Comparison of ENCODE assay signal across 26 cellular contexts in the genomic region with DNA sequence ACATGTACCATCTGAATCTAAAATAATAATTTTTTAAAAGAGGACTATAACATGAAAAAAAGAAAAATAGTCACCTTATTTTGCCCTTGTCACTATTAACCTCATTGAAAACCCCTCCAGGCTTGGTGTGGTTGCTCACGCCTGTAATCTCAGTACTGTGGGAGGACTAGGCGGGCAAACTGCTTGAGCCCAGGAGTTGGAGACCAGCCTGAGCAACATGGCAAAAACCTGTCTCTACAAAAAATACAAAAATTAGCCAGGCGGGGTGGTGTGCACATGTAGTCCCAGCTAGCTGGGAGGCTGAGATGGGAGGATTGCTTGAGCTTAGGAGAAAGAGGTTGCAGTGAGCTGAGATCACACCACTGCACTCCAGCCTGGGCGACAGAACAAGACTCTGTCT.
A peak's percentile ranks its signal among the peaks of the same experiment; 100 is the strongest.
DNase-seq lines count a peak whose midpoint lies in the region; ATAC-seq and FAIRE-seq lines count a peak whose summit lies in the region.
"Had no signal": no experiment of that assay in that cellular context is flagged by ENCODE, and none has a peak within 500 bp of the region (broad histone marks: within the 10 kb centered on the region; RNA-seq: fewer than 3 reads in every experiment).

No MANE protein-coding gene starts in this region.

- DNase-seq in activated CD8-positive, alpha-beta memory T cell treated with anti-CD3 and anti-CD28 coated beads, Interleukin-2, amount 10 ng/mL, durations not matched to agents 7 days and 5 days: peak; percentile 45
- DNase-seq in activated CD8-positive, alpha-beta memory T cell treated with anti-CD3 and anti-CD28 coated beads, Interleukin-2, amount 50 U/mL, for 48 hours: no peak
- DNase-seq in activated T-helper 1 cell treated with anti-CD3 and anti-CD28 coated beads, Interleukin-12 subunit alpha, Interleukin-12 subunit beta, Interleukin-2, Interleukin-4 antibody, amounts not matched to agents 30 ng/mL and 10 ng/mL and 1 ng/mL, durations not matched to agents 14 hours and 24 hours and 36 hours (ENCODE audit: low spot score): no peak
- DNase-seq in naive thymus-derived CD8-positive, alpha-beta T cell: no peak
- no peak for DNase-seq in SKM-1 treated with dmso at 0.1 percent for 144 hours (lab: John Stamatoyannopoulos, UW; ENCODE audit: unreplicated experiment)
- no peak for DNase-seq in small intestine
- no peak for DNase-seq in UCSD-AML1 (lab: John Stamatoyannopoulos, UW; ENCODE audit: unreplicated experiment)
- DNase-seq: activated effector memory CD4-positive, alpha-beta T cell treated with anti-CD3 and anti-CD28 coated beads, Interleukin-2, amount 50 U/mL, for 16 hours; BE2C; H9; heart left ventricle; left lung; MM.1S; NCI-H1436 treated with DMSO at 0.1 percent for 48 hours; NCI-H510A treated with DMSO at 0.1 percent for 48 hours; PC-9; right cardiac atrium; SHP77 treated with DMSO at 0.1 percent for 48 hours; substantia nigra; uterus had no signal

- peaks cover 2% of the 10 kb centered on the region for H3K36me3 Mint-ChIP-seq in activated CD8-positive, alpha-beta memory T cell treated with anti-CD3 and anti-CD28 coated beads, Interleukin-2, amount 10 ng/mL, durations not matched to agents 7 days and 5 days
- H3K36me3 Mint-ChIP-seq in activated T-helper 1 cell treated with anti-CD3 and anti-CD28 coated beads, Interleukin-12 subunit alpha, Interleukin-12 subunit beta, Interleukin-2, Interleukin-4 antibody, amounts not matched to agents 30 ng/mL and 10 ng/mL and 1 ng/mL, durations not matched to agents 14 hours and 24 hours and 36 hours (ENCODE audit: low read depth): peaks cover 8% of the 10 kb centered on the region
- H3K36me3 Mint-ChIP-seq in naive thymus-derived CD8-positive, alpha-beta T cell: no peaks in the 10 kb centered on the region

- H3K9me3 ChIP-seq in small intestine (ENCODE audit: control insufficient read depth, low read depth): no peaks in the 10 kb centered on the region
- H3K9me3 ChIP-seq: ascending aorta, BE2C, heart left ventricle, left lung, uterus had no signal

- peak overlapping the region; percentile 5 for H3K4me3 Mint-ChIP-seq in activated CD8-positive, alpha-beta memory T cell treated with anti-CD3 and anti-CD28 coated beads, Interleukin-2, amount 10 ng/mL, durations not matched to agents 7 days and 5 days
- peak overlapping the region; percentile 46 for H3K4me3 Mint-ChIP-seq in activated T-helper 1 cell treated with anti-CD3 and anti-CD28 coated beads, Interleukin-12 subunit alpha, Interleukin-12 subunit beta, Interleukin-2, Interleukin-4 antibody, amounts not matched to agents 30 ng/mL and 10 ng/mL and 1 ng/mL, durations not matched to agents 14 hours and 24 hours and 36 hours
- H3K4me3 Mint-ChIP-seq in naive thymus-derived CD8-positive, alpha-beta T cell: peak overlapping the region in 8 of 10 donors; percentile 50 to 71 (median 56)
- H3K4me3 Mint-ChIP-seq: H9, nephron had no signal

- CTCF ChIA-PET in activated CD8-positive, alpha-beta memory T cell treated with anti-CD3 and anti-CD28 coated beads, Interleukin-2, amount 10 ng/mL, durations not matched to agents 7 days and 5 days (lab: Charles Lee): interaction anchor here (1.4 to 2.5 kb wide), 4 partner anchors 9 to 136 kb away, joined by 4 to 16 read pairs (median 10); a partner anchor contains a TSS

- H3K4me1 ChIP-seq in small intestine (ENCODE audit: control insufficient read depth in 2 of 2, insufficient read depth in 1 of 2, low read depth in 1 of 2, low read length in 1 of 2): no peaks in the 10 kb centered on the region
- H3K4me1 ChIP-seq: ascending aorta, BE2C, parathyroid adenoma, uterus had no signal

- ATAC-seq in activated CD8-positive, alpha-beta memory T cell treated with anti-CD3 and anti-CD28 coated beads, Interleukin-2, amount 10 ng/mL, durations not matched to agents 7 days and 5 days: peak; percentile 29
- ATAC-seq in GM21723 (IDR thresholded peaks at IDR 0.05; ENCODE audit: unreplicated experiment): peak; percentile 11
- ATAC-seq in naive thymus-derived CD8-positive, alpha-beta T cell: peak in 1 of 2 donors; percentile 6
- ATAC-seq: heart left ventricle, right cardiac atrium had no signal

- FAIRE-seq in small intestine (lab: Jason Lieb, UNC): no peak

- POLR2A ChIA-PET in naive thymus-derived CD8-positive, alpha-beta T cell (lab: Charles Lee): interaction anchor here (0.5 to 2.8 kb wide), 18 partner anchors 8 to 1449 kb away, joined by 3 to 30 read pairs (median 4); a partner anchor contains a TSS

- intact Hi-C loops in activated T-helper 1 cell treated with anti-CD3 and anti-CD28 coated beads, Interleukin-12 subunit alpha, Interleukin-12 subunit beta, Interleukin-2, Interleukin-4 antibody, amounts not matched to agents 30 ng/mL and 10 ng/mL and 1 ng/mL, durations not matched to agents 14 hours and 24 hours and 36 hours (cut with micrococcal nuclease): loop anchor here (1.0 to 2.0 kb wide), 3 partner anchors 12 to 57 kb away; no protein-coding TSS in a partner anchor

- H3K27ac ChIP-seq in small intestine (ENCODE audit: low read depth in 1 of 2, low read length in 1 of 2): no peak overlapping the region
- H3K27ac ChIP-seq: ascending aorta, epithelial cell of prostate, left lung, parathyroid adenoma, PC-9, uterus had no signal

- H3K36me3 ChIP-seq in small intestine (ENCODE audit: control insufficient read depth in 2 of 2, insufficient read depth in 2 of 2, low read length in 2 of 2): no peaks in the 10 kb centered on the region
- H3K36me3 ChIP-seq: ascending aorta, BE2C, heart left ventricle, left lung, uterus had no signal

- WGBS in small intestine, 3 donors: 70 to 91% (median 85%) methylated on average over 4 of the region's 4 CpGs

- no peak overlapping the region for H3K4me3 ChIP-seq in small intestine (ENCODE audit: low read depth in 1 of 2, low read length in 2 of 2)
- H3K4me3 ChIP-seq: ascending aorta, dorsolateral prefrontal cortex, heart left ventricle, left lung, PC-9, uterus had no signal

- H3K27me3 Mint-ChIP-seq in activated CD8-positive, alpha-beta memory T cell treated with anti-CD3 and anti-CD28 coated beads, Interleukin-2, amount 10 ng/mL, durations not matched to agents 7 days and 5 days: no peaks in the 10 kb centered on the region
- H3K27me3 Mint-ChIP-seq in activated T-helper 1 cell treated with anti-CD3 and anti-CD28 coated beads, Interleukin-12 subunit alpha, Interleukin-12 subunit beta, Interleukin-2, Interleukin-4 antibody, amounts not matched to agents 30 ng/mL and 10 ng/mL and 1 ng/mL, durations not matched to agents 14 hours and 24 hours and 36 hours (ENCODE audit: insufficient read depth): no peaks in the 10 kb centered on the region
- no peaks in the 10 kb centered on the region for H3K27me3 Mint-ChIP-seq in naive thymus-derived CD8-positive, alpha-beta T cell

- no peaks in the 10 kb centered on the region for H3K9me3 Mint-ChIP-seq in activated CD8-positive, alpha-beta memory T cell treated with anti-CD3 and anti-CD28 coated beads, Interleukin-2, amount 10 ng/mL, durations not matched to agents 7 days and 5 days (ENCODE audit: low read depth)
- no peaks in the 10 kb centered on the region for H3K9me3 Mint-ChIP-seq in activated T-helper 1 cell treated with anti-CD3 and anti-CD28 coated beads, Interleukin-12 subunit alpha, Interleukin-12 subunit beta, Interleukin-2, Interleukin-4 antibody, amounts not matched to agents 30 ng/mL and 10 ng/mL and 1 ng/mL, durations not matched to agents 14 hours and 24 hours and 36 hours
- H3K9me3 Mint-ChIP-seq in naive thymus-derived CD8-positive, alpha-beta T cell: no peaks in the 10 kb centered on the region
- H3K9me3 Mint-ChIP-seq: nephron had no signal

- peaks cover 69% of the 10 kb centered on the region for H3K4me1 Mint-ChIP-seq in activated CD8-positive, alpha-beta memory T cell treated with anti-CD3 and anti-CD28 coated beads, Interleukin-2, amount 10 ng/mL, durations not matched to agents 7 days and 5 days
- peaks cover 75% of the 10 kb centered on the region for H3K4me1 Mint-ChIP-seq in activated T-helper 1 cell treated with anti-CD3 and anti-CD28 coated beads, Interleukin-12 subunit alpha, Interleukin-12 subunit beta, Interleukin-2, Interleukin-4 antibody, amounts not matched to agents 30 ng/mL and 10 ng/mL and 1 ng/mL, durations not matched to agents 14 hours and 24 hours and 36 hours (ENCODE audit: low read depth)
- peaks cover 23 to 38% (median 31%) of the 10 kb centered on the region in 4 donors for H3K4me1 Mint-ChIP-seq in naive thymus-derived CD8-positive, alpha-beta T cell

- H3K27me3 ChIP-seq in small intestine (ENCODE audit: control insufficient read depth in 2 of 2, insufficient read depth in 2 of 2, low read length in 2 of 2): no peaks in the 10 kb centered on the region
- H3K27me3 ChIP-seq: ascending aorta, BE2C, dorsolateral prefrontal cortex, heart left ventricle, left lung, uterus had no signal

- peak overlapping the region; percentile 83 for H3K27ac Mint-ChIP-seq in activated CD8-positive, alpha-beta memory T cell treated with anti-CD3 and anti-CD28 coated beads, Interleukin-2, amount 10 ng/mL, durations not matched to agents 7 days and 5 days
- peak overlapping the region; percentile 93 for H3K27ac Mint-ChIP-seq in activated T-helper 1 cell treated with anti-CD3 and anti-CD28 coated beads, Interleukin-12 subunit alpha, Interleukin-12 subunit beta, Interleukin-2, Interleukin-4 antibody, amounts not matched to agents 30 ng/mL and 10 ng/mL and 1 ng/mL, durations not matched to agents 14 hours and 24 hours and 36 hours
- H3K27ac Mint-ChIP-seq in naive thymus-derived CD8-positive, alpha-beta T cell: peak overlapping the region; percentile 86 to 98 (median 93)
- H3K27ac Mint-ChIP-seq: H9, nephron had no signal

Comparison
In these comparisons a context has a peak if more than half of its experiments do, and no peak if none do; other contexts are left out.
1. H3K4me3 Mint-ChIP-seq: peak in every context shown above with its lines; median percentile 56 in naive thymus-derived CD8-positive, alpha-beta T cell; 46 in activated T-helper 1 cell treated with anti-CD3 and anti-CD28 coated beads, Interleukin-12 subunit alpha, Interleukin-12 subunit beta, Interleukin-2, Interleukin-4 antibody, amounts not matched to agents 30 ng/mL and 10 ng/mL and 1 ng/mL, durations not matched to agents 14 hours and 24 hours and 36 hours; 5 in activated CD8-positive, alpha-beta memory T cell treated with anti-CD3 and anti-CD28 coated beads, Interleukin-2, amount 10 ng/mL, durations not matched to agents 7 days and 5 days.